ENCODE assay signal across 17 cellular contexts in genomic region chrX:49069038-49069437, GRCh38. TPM values are rescaled to one million over a fixed set of nuclear protein-coding genes. Genes with fewer than 3 reads are reported as not detected.
DNase-seq lines count a peak whose midpoint lies in the region; ATAC-seq and TF ChIP-seq lines count a peak whose summit lies in the region.
"Had no signal": no experiment of that assay in that cellular context is flagged by ENCODE, and none has a peak within 500 bp of the region (broad histone marks: within the 10 kb centered on the region; RNA-seq: fewer than 3 reads in every experiment).

No MANE protein-coding gene starts in this region.

- H3K27me3 ChIP-seq in HCT116 (ENCODE audit: insufficient read depth, low read length) (no peaks in the 10 kb centered on the region), hepatocyte (no peaks in the 10 kb centered on the region), gastrocnemius medialis (no peaks in the 10 kb centered on the region)

- H3K36me3 ChIP-seq in HCT116 (ENCODE audit: control insufficient read depth in 1 of 2, insufficient read depth in 2 of 2, low read length in 2 of 2): no peaks in the 10 kb centered on the region
- no peaks in the 10 kb centered on the region for H3K36me3 ChIP-seq in hepatocyte (replicated peaks; ENCODE audit: insufficient read depth, low read depth)
- no peaks in the 10 kb centered on the region for H3K36me3 ChIP-seq in gastrocnemius medialis

- H3K27ac ChIP-seq in HCT116 (ENCODE audit: low read depth, low read length): no peak overlapping the region
- 0 out of 2 replicates have a peak overlapping the region, but pooled peaks have one; percentile 9 for H3K27ac ChIP-seq in RWPE1
- H3K27ac ChIP-seq in hepatocyte: no peak overlapping the region
- H3K27ac ChIP-seq in gastrocnemius medialis: no peak overlapping the region
- H3K27ac ChIP-seq: A549, BLaER1 had no signal

- no peak overlapping the region for H3K9ac ChIP-seq in HCT116 (ENCODE audit: low read length)
- H3K9ac ChIP-seq: BLaER1 had no signal

- CTCF ChIA-PET in HCT116 (lab: Charles Lee): no interaction called here
- CTCF ChIA-PET in RWPE1 (lab: Yijun Ruan, JAX): no interaction called here

- H3K36me3 Mint-ChIP-seq in activated CD4-positive, alpha-beta T cell treated with anti-CD3 and anti-CD28 coated beads, Interleukin-2, amount 10 ng/mL, durations not matched to agents 24 days and 14 days (ENCODE audit: low read depth): peaks cover 13% of the 10 kb centered on the region
- H3K36me3 Mint-ChIP-seq: CD14-positive monocyte had no signal

- H3K27ac Mint-ChIP-seq in activated CD4-positive, alpha-beta T cell treated with anti-CD3 and anti-CD28 coated beads, Interleukin-2, amount 10 ng/mL, durations not matched to agents 24 days and 14 days: no peak overlapping the region
- H3K27ac Mint-ChIP-seq: H9, HFFc6 had no signal

- H3K4me2 ChIP-seq in HCT116 (ENCODE audit: low read length): no peak overlapping the region
- no peak overlapping the region for H3K4me2 ChIP-seq in hepatocyte
- H3K4me2 ChIP-seq: A549, BLaER1 had no signal

- RAD21 ChIA-PET in HCT116 (lab: Charles Lee; ENCODE audit: low non-redundant PET in 1 of 2, low total read pairs in 2 of 2, uncharacterized antibody in 2 of 2, unreplicated experiment in 2 of 2): no interaction called here

- H3K4me3 ChIP-seq in HCT116 (replicated peaks in 1 of 2; ENCODE audit: low read depth in 1 of 2, low read length in 2 of 2) (no peak overlapping the region), hepatocyte (no peak overlapping the region), gastrocnemius medialis (no peak overlapping the region)
- H3K4me3 ChIP-seq: A549, BLaER1 had no signal

- TF ChIP-seq CTCF in HCT116 (IDR thresholded peaks at IDR 0.05 in 2 of 3, conservative IDR thresholded peaks at IDR 0.05 in 1 of 3; ENCODE audit: borderline replicate concordance in 1 of 3, insufficient read depth in 1 of 3, low read depth in 2 of 3, low read length in 2 of 3): no peak
- TF ChIP-seq CTCF in RWPE1 (conservative IDR thresholded peaks at IDR 0.05; ENCODE audit: low read depth): no peak
- no peak for TF ChIP-seq CTCF in hepatocyte (IDR thresholded peaks at IDR 0.05; ENCODE audit: poor library complexity)
- TF ChIP-seq CTCF in gastrocnemius medialis (IDR thresholded peaks at IDR 0.05 in 4 of 5, conservative IDR thresholded peaks at IDR 0.05 in 1 of 5): no peak

- BruUV-seq in HCT116 (replicated peaks; lab: Mats Ljungman, UMichigan): TSS peak; percentile 28

- H3K9me3 Mint-ChIP-seq in activated CD4-positive, alpha-beta T cell treated with anti-CD3 and anti-CD28 coated beads, Interleukin-2, amount 10 ng/mL, durations not matched to agents 24 days and 14 days: no peaks in the 10 kb centered on the region
- H3K9me3 Mint-ChIP-seq: CD4-positive, alpha-beta memory T cell; HFFc6 had no signal

- H3K9me2 ChIP-seq in HCT116 (ENCODE audit: insufficient read depth) (no peaks in the 10 kb centered on the region), hepatocyte (replicated peaks; ENCODE audit: insufficient read depth) (no peaks in the 10 kb centered on the region)

- peaks cover 10% of the 10 kb centered on the region for H3K4me1 Mint-ChIP-seq in activated CD4-positive, alpha-beta T cell treated with anti-CD3 and anti-CD28 coated beads, Interleukin-2, amount 10 ng/mL, durations not matched to agents 24 days and 14 days

- no peak overlapping the region for H2AFZ ChIP-seq in HCT116 (ENCODE audit: low read depth, low read length, poor library complexity, severe bottlenecking)
- H2AFZ ChIP-seq in hepatocyte: no peak overlapping the region

- no peak overlapping the region for H3K4me3 Mint-ChIP-seq in activated CD4-positive, alpha-beta T cell treated with anti-CD3 and anti-CD28 coated beads, Interleukin-2, amount 10 ng/mL, durations not matched to agents 24 days and 14 days
- H3K4me3 Mint-ChIP-seq: CD14-positive monocyte; CD4-positive, alpha-beta memory T cell; H9; HFFc6 had no signal

- no peak for ATAC-seq in HCT116
- no peak for ATAC-seq in gastrocnemius medialis
- no peak for ATAC-seq in HG03039 (IDR thresholded peaks at IDR 0.05; ENCODE audit: unreplicated experiment)
- ATAC-seq: A549, HepG2 had no signal

- intact Hi-C loops in HCT116 (cut with micrococcal nuclease) (no loop called here), gastrocnemius medialis (cut with DNase I; ENCODE audit: low total_unique reads) (no loop called here)
- intact Hi-C loops in activated CD4-positive, alpha-beta T cell treated with anti-CD3 and anti-CD28 coated beads, Interleukin-2, amount 10 ng/mL, durations not matched to agents 24 days and 14 days (cut with micrococcal nuclease): no loop called here

- H4K20me1 ChIP-seq in HCT116 (ENCODE audit: insufficient read depth): no peaks in the 10 kb centered on the region
- H4K20me1 ChIP-seq in hepatocyte (ENCODE audit: insufficient read depth, poor library complexity, severe bottlenecking): no peaks in the 10 kb centered on the region

- H3K79me2 ChIP-seq in HCT116 (ENCODE audit: insufficient read depth, low read length) (no peaks in the 10 kb centered on the region), hepatocyte (no peaks in the 10 kb centered on the region)

- no peaks in the 10 kb centered on the region for H3K9me3 ChIP-seq in HCT116 (ENCODE audit: control insufficient read depth in 1 of 2, insufficient read depth in 1 of 2, low read depth in 1 of 2, low read length in 2 of 2)
- no peaks in the 10 kb centered on the region for H3K9me3 ChIP-seq in hepatocyte (ENCODE audit: low read depth)
- H3K9me3 ChIP-seq in gastrocnemius medialis: no peaks in the 10 kb centered on the region
- H3K9me3 ChIP-seq: A549, BLaER1 had no signal

- TF ChIP-seq RAD21 in HCT116 (IDR thresholded peaks at IDR 0.05; ENCODE audit: low read depth): no peak

- H3K27me3 Mint-ChIP-seq in activated CD4-positive, alpha-beta T cell treated with anti-CD3 and anti-CD28 coated beads, Interleukin-2, amount 10 ng/mL, durations not matched to agents 24 days and 14 days: no peaks in the 10 kb centered on the region
- H3K27me3 Mint-ChIP-seq: CD4-positive, alpha-beta memory T cell had no signal

- H3K4me1 ChIP-seq in HCT116 (ENCODE audit: control insufficient read depth in 1 of 2, insufficient read depth in 2 of 2, low read length in 2 of 2) (peaks cover 0 to 9% of the 10 kb centered on the region in 2 experiments; a peak in 2 of 4 replicates), hepatocyte (ENCODE audit: insufficient read depth) (no peaks in the 10 kb centered on the region), gastrocnemius medialis (peaks cover 8 to 10% of the 10 kb centered on the region in 2 donors)

- POLR2A ChIA-PET in HCT116 (lab: Charles Lee): no interaction called here
- POLR2A ChIA-PET in RWPE1 (lab: Yijun Ruan, JAX; ENCODE audit: low non-redundant PET): no interaction called here

- DNase-seq in HCT116 (ENCODE audit: low read depth, low spot score) (no peak), RWPE1 (ENCODE audit: low spot score) (no peak), hepatocyte (ENCODE audit: low spot score) (peak; percentile 9), gastrocnemius medialis (no peak), KBM-7 (no peak)
- no peak for DNase-seq in activated CD4-positive, alpha-beta T cell treated with anti-CD3 and anti-CD28 coated beads, Interleukin-2, amount 10 ng/mL, durations not matched to agents 24 days and 14 days
- DNase-seq: CD4-positive, alpha-beta memory T cell; DMS79 treated with DMSO at 0.1 percent for 48 hours; GF-D8; GOT3; H9; HFFc6 had no signal

- WGBS in hepatocyte (ENCODE audit: low lambda C conversion rate, missing lambda C conversion rate): 94% methylated on average over 11 of the region's 11 CpGs

- in situ Hi-C loops in gastrocnemius medialis (cut with MboI; ENCODE audit: low sequenced_read_pairs in 4 of 4): no loop called here
- in situ Hi-C loops in KBM-7 (cut with MboI; ENCODE audit: low pct_unique_long_range_greater_than_20kb, low sequenced_read_pairs): no loop called here

- no peak for TF ChIP-seq POLR2A in HCT116 (IDR thresholded peaks at IDR 0.05; ENCODE audit: borderline replicate concordance, extremely low read depth, insufficient read depth, insufficient read length)
- TF ChIP-seq POLR2A in gastrocnemius medialis (IDR thresholded peaks at IDR 0.05): no peak

TF ChIP-seq in HCT116, 20 proteins besides CTCF, POLR2A, EP300 and RAD21 (continues in another document):
- TF ChIP-seq FOSL1 (IDR thresholded peaks at IDR 0.05; ENCODE audit: low read depth) (no peak), EZH2 (IDR thresholded peaks at IDR 0.05) (no peak), YY1 (IDR thresholded peaks at IDR 0.05; ENCODE audit: extremely low read depth, insufficient replicate concordance, low read depth, low read length) (no peak), ZFX (IDR thresholded peaks at IDR 0.05) (no peak)

RNA-seq across cellular contexts. Expression of gene PRAF2, which starts 4.8 kb away (rescaled TPM):
- 18.8 TPM for total RNA-seq in HCT116 (2021; ENCODE audit: unreplicated experiment)
- 21.7 and 26.3 TPM in 2 replicates for polyA plus RNA-seq in HCT116 (2012)
- 4.1 and 6.7 TPM in 2 replicates for total RNA-seq in hepatocyte
- polyA plus RNA-seq in hepatocyte: 59.7 and 76.9 TPM in 2 replicates
- 1 to 10 TPM; 4.5 to 6.6 (median 4.7) TPM for total RNA-seq in gastrocnemius medialis
- total RNA-seq in activated CD4-positive, alpha-beta T cell treated with anti-CD3 and anti-CD28 coated beads, Interleukin-2, amount 10 ng/mL, durations not matched to agents 24 days and 14 days: 12.5 and 15.9 TPM in 2 replicates

RNA-seq across cellular contexts. Expression of gene CCDC120, which starts 10.2 kb away (rescaled TPM):
- 13.5 TPM for total RNA-seq in HCT116 (2021; ENCODE audit: unreplicated experiment)
- 8.9 and 9.0 TPM in 2 replicates for polyA plus RNA-seq in HCT116 (2012)
- 5.1 and 7.0 TPM in 2 replicates for total RNA-seq in hepatocyte
- polyA plus RNA-seq in hepatocyte: 19.1 and 19.3 TPM in 2 replicates
- total RNA-seq in gastrocnemius medialis: under 1 TPM; 0.07 to 0.55 (median 0.40) TPM
- 4.4 and 4.5 TPM in 2 replicates for total RNA-seq in activated CD4-positive, alpha-beta T cell treated with anti-CD3 and anti-CD28 coated beads, Interleukin-2, amount 10 ng/mL, durations not matched to agents 24 days and 14 days

RNA-seq across cellular contexts. Expression of gene WDR45, which starts 10.6 kb away (rescaled TPM):
- total RNA-seq in HCT116 (2021; ENCODE audit: unreplicated experiment) (41.7 TPM), hepatocyte (59.6 and 69.5 TPM in 2 replicates), gastrocnemius medialis (100 to 1,000 TPM in 3 of 4 donors, 10 to 100 TPM in 1; 98.2 to 125 (median 105) TPM)
- 54.2 and 54.4 TPM in 2 replicates for polyA plus RNA-seq in HCT116 (2012)
- 67.7 and 74.7 TPM in 2 replicates for polyA plus RNA-seq in hepatocyte
- 38.7 and 40.8 TPM in 2 replicates for total RNA-seq in activated CD4-positive, alpha-beta T cell treated with anti-CD3 and anti-CD28 coated beads, Interleukin-2, amount 10 ng/mL, durations not matched to agents 24 days and 14 days

RNA-seq across cellular contexts. Expression of gene TFE3, which starts 25.9 kb away (rescaled TPM):
- total RNA-seq in HCT116 (2021; ENCODE audit: unreplicated experiment) (17.1 TPM), hepatocyte (37.0 and 38.3 TPM in 2 replicates), gastrocnemius medialis (10 to 100 TPM; 29.3 to 44.5 (median 34.7) TPM)
- 21.1 and 24.9 TPM in 2 replicates for polyA plus RNA-seq in HCT116 (2012)
- polyA plus RNA-seq in hepatocyte: 59.8 and 80.0 TPM in 2 replicates
- total RNA-seq in activated CD4-positive, alpha-beta T cell treated with anti-CD3 and anti-CD28 coated beads, Interleukin-2, amount 10 ng/mL, durations not matched to agents 24 days and 14 days: 28.8 and 30.8 TPM in 2 replicates

RNA-seq across cellular contexts. Expression of gene GPKOW, which starts 54.5 kb away (rescaled TPM):
- total RNA-seq in HCT116 (2021; ENCODE audit: unreplicated experiment) (21.7 TPM), hepatocyte (23.1 and 26.4 TPM in 2 replicates), gastrocnemius medialis (10 to 100 TPM; 35.2 to 41.3 (median 38.9) TPM)
- 22.3 and 26.1 TPM in 2 replicates for polyA plus RNA-seq in HCT116 (2012)
- polyA plus RNA-seq in hepatocyte: 22.5 and 22.7 TPM in 2 replicates
- 24.7 TPM in 2 replicates for total RNA-seq in activated CD4-positive, alpha-beta T cell treated with anti-CD3 and anti-CD28 coated beads, Interleukin-2, amount 10 ng/mL, durations not matched to agents 24 days and 14 days
